In genomic region chr11:80855975-80856524, GRCh38 we compare ENCODE assay signal across 16 cellular contexts.
DNase-seq lines count a peak whose midpoint lies in the region; ATAC-seq and TF ChIP-seq lines count a peak whose summit lies in the region.
"Had no signal": no experiment of that assay in that cellular context is flagged by ENCODE, and none has a peak within 500 bp of the region (broad histone marks: within the 10 kb centered on the region; RNA-seq: fewer than 3 reads in every experiment).

No MANE protein-coding gene starts in this region.

- no peak overlapping the region for H3K9ac ChIP-seq in mesendoderm (ENCODE audit: low read length)

- H2AK5ac ChIP-seq in mesendoderm (ENCODE audit: low read length), result no peak overlapping the region

- H3K18ac ChIP-seq in mesendoderm (ENCODE audit: low read length), result no peak overlapping the region

- POLR2A ChIA-PET in GM10248 (lab: Yijun Ruan, JAX), result no interaction called here

- ATAC-seq in HG03354 (IDR thresholded peaks at IDR 0.05; ENCODE audit: poor library complexity, severe bottlenecking, unreplicated experiment) (peak; percentile 83), foreskin keratinocyte (peak; percentile 78), GM18498 (IDR thresholded peaks at IDR 0.05; ENCODE audit: unreplicated experiment) (no peak)
- ATAC-seq: heart right ventricle; Right ventricle myocardium inferior; stimulated activated effector memory CD8-positive, alpha-beta T cell treated with anti-CD3 and anti-CD28 coated beads, Interleukin-12 subunit alpha, Interleukin-12 subunit beta, amount 100 ng/mL, for 72 hours had no signal

- H3K27me3 ChIP-seq in foreskin keratinocyte, result no peaks in the 10 kb centered on the region
- H3K27me3 ChIP-seq in mesendoderm (ENCODE audit: insufficient read depth, low read length, poor library complexity), result no peaks in the 10 kb centered on the region
- H3K27me3 ChIP-seq: heart right ventricle had no signal

- H3K4me1 ChIP-seq in foreskin keratinocyte, result peaks cover 9% of the 10 kb centered on the region
- no peaks in the 10 kb centered on the region for H3K4me1 ChIP-seq in mesendoderm (ENCODE audit: control insufficient read depth, low read depth, low read length)
- H3K4me1 ChIP-seq: heart right ventricle had no signal

- TF ChIP-seq CTCF in foreskin keratinocyte (conservative IDR thresholded peaks at IDR 0.05), result no peak
- no peak for TF ChIP-seq CTCF in GM10248 (IDR thresholded peaks at IDR 0.05; ENCODE audit: control extremely low read depth, extremely low read depth, low read depth, missing control alignments)

- no peak overlapping the region for H3K4me3 ChIP-seq in mesendoderm (ENCODE audit: low read length)
- H3K4me3 ChIP-seq: heart right ventricle, skin epidermis had no signal

- H3K79me2 ChIP-seq in mesendoderm (ENCODE audit: control insufficient read depth, insufficient read depth, low read length), result no peaks in the 10 kb centered on the region

- H2BK15ac ChIP-seq in mesendoderm (replicated peaks; ENCODE audit: low read depth), result no peak overlapping the region

- DNase-seq in Daoy (ENCODE audit: low read depth), result peak; percentile 5
- peak; percentile 62 for DNase-seq in astrocyte of the hippocampus (ENCODE audit: low read depth, low spot score)
- peak; percentile 44 to 61 for DNase-seq in foreskin keratinocyte
- DNase-seq in NCI-H510A treated with DMSO at 0.1 percent for 48 hours (lab: John Stamatoyannopoulos, UW), result no peak
- no peak for DNase-seq in GM10248 (ENCODE audit: extremely low spot score)
- DNase-seq in mesendoderm, result no peak
- DNase-seq: activated naive CD4-positive, alpha-beta T cell; heart right ventricle; MM.1S; NCI-H748 treated with DMSO at 0.1 percent for 48 hours; occipital lobe had no signal

- no peak overlapping the region for H3K4me2 ChIP-seq in mesendoderm (ENCODE audit: low read length)

- no peak overlapping the region for H3K56ac ChIP-seq in mesendoderm (ENCODE audit: low read length)

- CTCF ChIA-PET in GM10248 (lab: Yijun Ruan, JAX), result no interaction called here

- H4K8ac ChIP-seq in mesendoderm (ENCODE audit: low read depth, low read length), result no peak overlapping the region

- no peaks in the 10 kb centered on the region for H3K36me3 ChIP-seq in mesendoderm (ENCODE audit: control insufficient read depth, insufficient read depth, low read length)
- H3K36me3 ChIP-seq: heart right ventricle had no signal

- H4K5ac ChIP-seq in mesendoderm (ENCODE audit: low read length), result no peak overlapping the region

- no CpG with 5 or more reads among the region's 1 CpG for WGBS in mesendoderm (ENCODE audit: extremely low coverage, insufficient coverage, low lambda C conversion rate)

- no peak overlapping the region for H3K27ac ChIP-seq in foreskin keratinocyte
- no peak overlapping the region for H3K27ac ChIP-seq in mesendoderm (ENCODE audit: low read depth, low read length)
- H3K27ac ChIP-seq: heart right ventricle, skin epidermis had no signal

- no peak overlapping the region for H2BK120ac ChIP-seq in mesendoderm (ENCODE audit: low read depth, low read length)

- no peak overlapping the region for H3K23ac ChIP-seq in mesendoderm (ENCODE audit: low read length)

- H2BK5ac ChIP-seq in mesendoderm (ENCODE audit: low read length), result no peak overlapping the region

- no peaks in the 10 kb centered on the region for H3K79me1 ChIP-seq in mesendoderm (ENCODE audit: low read length)

- H3K4ac ChIP-seq in mesendoderm (ENCODE audit: low read depth, low read length), result no peak overlapping the region

Comparison
In these comparisons a context has a peak if more than half of its experiments do, and no peak if none do; other contexts are left out.
1. DNase-seq: peak in Daoy (single experiment), astrocyte of the hippocampus (single experiment) and foreskin keratinocyte (2 of 2); none in NCI-H510A treated with DMSO at 0.1 percent for 48 hours (single experiment), GM10248 (single experiment) and mesendoderm (single experiment).